20 cellular contexts compared by ENCODE assay signal in the genomic region with DNA sequence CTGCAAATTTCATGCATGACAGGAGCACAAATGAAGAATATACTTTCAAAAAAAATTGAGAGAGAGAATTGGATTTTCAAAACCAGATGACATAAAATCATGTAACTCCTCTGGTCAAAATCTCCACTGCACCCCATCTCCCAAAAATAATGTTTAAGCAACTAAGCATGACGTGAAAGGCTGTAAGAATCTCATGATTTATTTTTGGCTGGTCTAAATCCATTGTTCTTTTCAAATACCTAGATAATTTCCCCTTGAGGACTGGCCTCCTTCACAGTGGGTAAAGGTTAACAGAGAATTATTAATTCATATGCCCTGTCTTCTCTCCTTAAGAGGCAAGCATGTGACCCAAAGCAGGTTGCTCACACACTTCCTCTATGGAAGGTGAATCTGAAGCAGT.
A peak's percentile ranks its signal among the peaks of the same experiment; 100 is the strongest.
DNase-seq lines count a peak whose midpoint lies in the region; ATAC-seq and TF ChIP-seq lines count a peak whose summit lies in the region.
"Had no signal": no experiment of that assay in that cellular context is flagged by ENCODE, and none has a peak within 500 bp of the region (broad histone marks: within the 10 kb centered on the region; RNA-seq: fewer than 3 reads in every experiment).

No MANE protein-coding gene starts in this region.

- no peaks in the 10 kb centered on the region for H3K27me3 ChIP-seq in CD4-positive, CD25-positive, alpha-beta regulatory T cell (ENCODE audit: control insufficient read depth, insufficient read depth, low read length)
- H3K27me3 ChIP-seq in GM23338 (ENCODE audit: insufficient read depth) (no peaks in the 10 kb centered on the region), A673 (replicated peaks; ENCODE audit: insufficient read depth, low read depth, low read length, poor library complexity) (no peaks in the 10 kb centered on the region)

- no peaks in the 10 kb centered on the region for H4K20me1 ChIP-seq in GM23338 (replicated peaks; ENCODE audit: insufficient read depth)

- intact Hi-C loops in A673 (cut with micrococcal nuclease; ENCODE audit: unreplicated experiment), result no loop called here

- H3K27me3 Mint-ChIP-seq in CD4-positive, CD25-positive, alpha-beta regulatory T cell, result no peaks in the 10 kb centered on the region
- no peaks in the 10 kb centered on the region for H3K27me3 Mint-ChIP-seq in GM23338 (ENCODE audit: insufficient read depth, low read depth, poor library complexity)
- H3K27me3 Mint-ChIP-seq in T-helper 17 cell, result no peaks in the 10 kb centered on the region
- no peaks in the 10 kb centered on the region for H3K27me3 Mint-ChIP-seq in nephron (ENCODE audit: low read depth)
- H3K27me3 Mint-ChIP-seq: T-cell had no signal

- H3K36me3 Mint-ChIP-seq in CD4-positive, CD25-positive, alpha-beta regulatory T cell, result peaks cover 43% of the 10 kb centered on the region
- H3K36me3 Mint-ChIP-seq in GM23338 (ENCODE audit: low read depth), result no peaks in the 10 kb centered on the region
- H3K36me3 Mint-ChIP-seq in T-helper 17 cell (ENCODE audit: low read depth), result peaks cover 4% of the 10 kb centered on the region
- H3K36me3 Mint-ChIP-seq in nephron (ENCODE audit: low read depth), result no peaks in the 10 kb centered on the region

- no peaks in the 10 kb centered on the region for H3F3A ChIP-seq in GM23338 (replicated peaks; ENCODE audit: low read depth)

- H3K4me1 ChIP-seq in CD4-positive, CD25-positive, alpha-beta regulatory T cell (ENCODE audit: control insufficient read depth, insufficient read depth, low read length, poor library complexity, severe bottlenecking), result no peaks in the 10 kb centered on the region
- H3K4me1 ChIP-seq in GM23338 (ENCODE audit: insufficient read depth) (no peaks in the 10 kb centered on the region; the same call in 1 of the 2 replicates), A673 (ENCODE audit: insufficient read depth, low read length, poor library complexity, severe bottlenecking) (no peaks in the 10 kb centered on the region)
- H3K4me1 ChIP-seq: Caco-2 had no signal

- no peak for TF ChIP-seq CTCF in GM23338 (conservative IDR thresholded peaks at IDR 0.05; ENCODE audit: low read depth in 2 of 2)
- no peak for TF ChIP-seq CTCF in nephron (IDR thresholded peaks at IDR 0.05; ENCODE audit: unreplicated experiment in 3 of 3)
- no peak for TF ChIP-seq CTCF in A673 (conservative IDR thresholded peaks at IDR 0.05; ENCODE audit: low read depth, low read length)

- H3K79me2 ChIP-seq in GM23338 (replicated peaks; ENCODE audit: insufficient read depth), result no peaks in the 10 kb centered on the region

- H2AFZ ChIP-seq in GM23338, result peak overlapping the region; percentile 20; the same call in 1 of the 2 replicates

- ATAC-seq in CD4-positive, CD25-positive, alpha-beta regulatory T cell (ENCODE audit: low read depth in 2 of 2), result no peak
- ATAC-seq in GM23338, result no peak
- no peak for ATAC-seq in T-helper 17 cell
- no peak for ATAC-seq in GM19328 (IDR thresholded peaks at IDR 0.05; ENCODE audit: unreplicated experiment)
- ATAC-seq: T-cell had no signal

- DNase-seq in CD4-positive, CD25-positive, alpha-beta regulatory T cell, result no peak
- DNase-seq in GM23338 (ENCODE audit: low spot score) (no peak), T-helper 17 cell (no peak), A673 (ENCODE audit: low spot score) (no peak), HuH-7.5 (ENCODE audit: low spot score) (no peak), epidermal melanocyte (ENCODE audit: insufficient read length, low spot score) (no peak)
- DNase-seq: Caco-2, Karpas-422, MV-4-11, NCI-H1694, NCI-H2081, NCI-H2171, NCI-H446, NCI-H526 treated with DMSO at 0.1 percent for 48 hours, OCI-M1, Right ventricle myocardium superior, T-cell had no signal

- CTCF ChIA-PET in A673 (lab: Charles Lee), result no interaction called here

- BruUV-seq in A673 (replicated peaks; lab: Mats Ljungman, UMichigan), result no TSS peak

- H3K9me3 Mint-ChIP-seq in CD4-positive, CD25-positive, alpha-beta regulatory T cell, result peaks cover 0 to 1% (median 0%) of the 10 kb centered on the region in 7 donors
- H3K9me3 Mint-ChIP-seq in GM23338, result no peaks in the 10 kb centered on the region; the same call in 1 of the 3 replicates
- no peaks in the 10 kb centered on the region for H3K9me3 Mint-ChIP-seq in nephron
- H3K9me3 Mint-ChIP-seq: T-cell had no signal

- no peak overlapping the region for H3K4me3 Mint-ChIP-seq in CD4-positive, CD25-positive, alpha-beta regulatory T cell
- H3K4me3 Mint-ChIP-seq in GM23338 (no peak overlapping the region), T-helper 17 cell (no peak overlapping the region), nephron (no peak overlapping the region)
- H3K4me3 Mint-ChIP-seq: CD14-positive monocyte, T-cell had no signal

- peak overlapping the region in 2 of 3 donors; percentile 62 to 69 for H3K27ac Mint-ChIP-seq in CD4-positive, CD25-positive, alpha-beta regulatory T cell
- 0 out of 2 replicates have a peak overlapping the region, but pooled peaks have one; percentile 11 for H3K27ac Mint-ChIP-seq in GM23338
- peak overlapping the region; percentile 25 for H3K27ac Mint-ChIP-seq in T-helper 17 cell
- peak overlapping the region in 2 of 3 experiments; percentile 36 to 58 for H3K27ac Mint-ChIP-seq in nephron

- no peaks in the 10 kb centered on the region for H3K9me2 ChIP-seq in GM23338 (ENCODE audit: insufficient read depth)

- POLR2A ChIA-PET in A673 (lab: Charles Lee; ENCODE audit: low non-redundant PET), result no interaction called here

- H3K9me3 ChIP-seq in CD4-positive, CD25-positive, alpha-beta regulatory T cell (ENCODE audit: control insufficient read depth in 2 of 2, low read length in 2 of 2), result no peaks in the 10 kb centered on the region
- no peaks in the 10 kb centered on the region for H3K9me3 ChIP-seq in T-helper 17 cell (ENCODE audit: control insufficient read depth, low read length, poor library complexity, severe bottlenecking)
- no peaks in the 10 kb centered on the region for H3K9me3 ChIP-seq in A673 (ENCODE audit: low read depth, low read length, poor library complexity, severe bottlenecking)
- H3K9me3 ChIP-seq: Caco-2 had no signal

- no peak overlapping the region for H3K4me3 ChIP-seq in CD4-positive, CD25-positive, alpha-beta regulatory T cell (ENCODE audit: low read depth, low read length)
- H3K4me3 ChIP-seq in GM23338, result no peak overlapping the region
- H3K4me3 ChIP-seq in A673 (ENCODE audit: low read depth, low read length, poor library complexity, severe bottlenecking), result no peak overlapping the region

- H3K4me2 ChIP-seq in GM23338, result no peak overlapping the region

- H3K36me3 ChIP-seq in CD4-positive, CD25-positive, alpha-beta regulatory T cell (ENCODE audit: control insufficient read depth, insufficient read depth, low read length), result peaks cover 84% of the 10 kb centered on the region
- H3K36me3 ChIP-seq in GM23338 (ENCODE audit: insufficient read depth), result no peaks in the 10 kb centered on the region
- H3K36me3 ChIP-seq in A673 (ENCODE audit: insufficient read depth, low read length, poor library complexity, severe bottlenecking), result no peaks in the 10 kb centered on the region

- H3K4me1 Mint-ChIP-seq in CD4-positive, CD25-positive, alpha-beta regulatory T cell, result peaks cover 0 to 9% (median 3%) of the 10 kb centered on the region in 4 donors
- H3K4me1 Mint-ChIP-seq in GM23338, result peaks cover 5% of the 10 kb centered on the region; the same call in 2 of the 3 replicates
- H3K4me1 Mint-ChIP-seq in T-helper 17 cell, result no peaks in the 10 kb centered on the region
- H3K4me1 Mint-ChIP-seq in nephron, result no peaks in the 10 kb centered on the region
- H3K4me1 Mint-ChIP-seq: CD14-positive monocyte, T-cell had no signal

- H3K27ac ChIP-seq in CD4-positive, CD25-positive, alpha-beta regulatory T cell (ENCODE audit: insufficient read depth, low read length, poor library complexity, severe bottlenecking), result no peak overlapping the region
- H3K27ac ChIP-seq in GM23338 (ENCODE audit: low read depth), result no peak overlapping the region
- H3K27ac ChIP-seq in A673 (ENCODE audit: low read depth, low read length, poor library complexity, severe bottlenecking), result no peak overlapping the region

TF ChIP-seq in GM23338, 12 proteins besides CTCF, POLR2A, EP300 and RAD21 (continues in another document):
- TF ChIP-seq, protein P1, sequence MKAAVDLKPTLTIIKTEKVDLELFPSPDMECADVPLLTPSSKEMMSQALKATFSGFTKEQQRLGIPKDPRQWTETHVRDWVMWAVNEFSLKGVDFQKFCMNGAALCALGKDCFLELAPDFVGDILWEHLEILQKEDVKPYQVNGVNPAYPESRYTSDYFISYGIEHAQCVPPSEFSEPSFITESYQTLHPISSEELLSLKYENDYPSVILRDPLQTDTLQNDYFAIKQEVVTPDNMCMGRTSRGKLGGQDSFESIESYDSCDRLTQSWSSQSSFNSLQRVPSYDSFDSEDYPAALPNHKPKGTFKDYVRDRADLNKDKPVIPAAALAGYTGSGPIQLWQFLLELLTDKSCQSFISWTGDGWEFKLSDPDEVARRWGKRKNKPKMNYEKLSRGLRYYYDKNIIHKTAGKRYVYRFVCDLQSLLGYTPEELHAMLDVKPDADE (IDR thresholded peaks at IDR 0.05), result no peak
- TF ChIP-seq EZH2 (IDR thresholded peaks at IDR 0.05; ENCODE audit: low read depth, unreplicated experiment) (no peak), NANOG (IDR thresholded peaks at IDR 0.05; ENCODE audit: borderline replicate concordance) (no peak), POLR2AphosphoS5 (IDR thresholded peaks at IDR 0.05; ENCODE audit: low read depth) (no peak)

Comparison
In these comparisons a context has a peak if more than half of its experiments do, and no peak if none do; other contexts are left out.
1. H3K27ac Mint-ChIP-seq: peak in every context shown above with its lines; median percentile 66 in CD4-positive, CD25-positive, alpha-beta regulatory T cell; 47 in nephron; 25 in T-helper 17 cell; 11 in GM23338.